Comparison of ENCODE assay signal across 15 cellular contexts in the genomic region with DNA sequence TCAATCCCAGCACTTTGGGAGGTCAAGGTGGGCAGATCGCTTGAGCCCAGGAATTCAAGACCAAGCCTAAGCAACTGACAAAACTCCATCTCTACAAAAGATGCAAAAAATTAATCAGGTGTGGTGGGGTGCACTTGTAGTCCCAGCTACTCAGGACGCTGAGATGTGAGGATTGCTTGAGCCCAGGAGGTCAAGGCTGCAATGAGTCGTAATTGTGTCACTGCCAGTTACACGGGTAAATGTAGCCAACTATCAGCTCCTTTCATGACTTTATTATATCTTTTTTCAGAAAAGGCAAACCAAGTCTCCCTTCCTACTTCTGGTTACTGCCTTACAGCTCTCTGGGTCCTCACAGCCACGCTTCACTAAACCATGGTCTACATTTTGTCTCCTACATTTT. TPM values are rescaled to one million over a fixed set of nuclear protein-coding genes. Genes with fewer than 3 reads are reported as not detected.
DNase-seq lines count a peak whose midpoint lies in the region; ATAC-seq and TF ChIP-seq lines count a peak whose summit lies in the region.
"Had no signal": no experiment of that assay in that cellular context is flagged by ENCODE, and none has a peak within 500 bp of the region (broad histone marks: within the 10 kb centered on the region; RNA-seq: fewer than 3 reads in every experiment).

No MANE protein-coding gene starts in this region.

- no peaks in the 10 kb centered on the region for H3K9me3 ChIP-seq in osteoblast (ENCODE audit: low read depth, low read length)
- H3K9me3 ChIP-seq: ascending aorta, pancreas had no signal

- no peak overlapping the region for H3K4me3 ChIP-seq in osteoblast (ENCODE audit: insufficient read depth, low read length)
- H3K4me3 ChIP-seq: ascending aorta, coronary artery, pancreas, SK-N-MC had no signal

- DNase-seq in EH (ENCODE audit: low read depth) (peak; percentile 46), LHCN-M2 (ENCODE audit: low read depth) (peak; percentile 36), endothelial cell (ENCODE audit: low spot score) (no peak), osteoblast (ENCODE audit: insufficient read length, low spot score, missing footprints) (peak; percentile 22), globus pallidus (ENCODE audit: low spot score) (no peak)
- no peak for DNase-seq in activated CD4-positive, CD25-positive, alpha-beta regulatory T cell treated with anti-CD3 and anti-CD28 coated beads, Interleukin-2, amount 50 U/mL, for 72 hours
- DNase-seq: activated gamma-delta T cell, DMS 273 treated with DMSO at 0.1 percent for 48 hours, NCI-H82, pancreas had no signal

- peak overlapping the region; percentile 24 for H3K27ac ChIP-seq in osteoblast (ENCODE audit: low read depth, low read length)
- H3K27ac ChIP-seq: ascending aorta, coronary artery, pancreas, SK-N-MC had no signal

- peaks cover 16% of the 10 kb centered on the region for H3K4me1 Mint-ChIP-seq in endothelial cell (ENCODE audit: unreplicated experiment)

- no peak overlapping the region for H2AFZ ChIP-seq in osteoblast (ENCODE audit: low read length)

- H4K20me1 ChIP-seq in osteoblast (ENCODE audit: insufficient read depth, low read length): peaks cover 18% of the 10 kb centered on the region

- H3K27me3 ChIP-seq in osteoblast (ENCODE audit: insufficient read depth, low read length): no peaks in the 10 kb centered on the region
- H3K27me3 ChIP-seq: ascending aorta, pancreas had no signal

- H3K9me3 Mint-ChIP-seq in endothelial cell (ENCODE audit: unreplicated experiment): no peaks in the 10 kb centered on the region
- H3K9me3 Mint-ChIP-seq: T-helper 2 cell treated with Interferon-gamma antibody and Interleukin-4, amounts not matched to agents 5 μg/mL and 100 μg/mL, for 36 hours had no signal

- peaks cover 82% of the 10 kb centered on the region for H3K79me2 ChIP-seq in osteoblast (ENCODE audit: insufficient read depth, low read length)

- no peak for ATAC-seq in HG02759 (IDR thresholded peaks at IDR 0.05; ENCODE audit: unreplicated experiment)
- ATAC-seq: pancreas had no signal

- H3K4me2 ChIP-seq in osteoblast (ENCODE audit: insufficient read depth, low read length): no peak overlapping the region

- peaks cover 11% of the 10 kb centered on the region for H3K27me3 Mint-ChIP-seq in endothelial cell (ENCODE audit: unreplicated experiment)

- peaks cover 26% of the 10 kb centered on the region for H3K36me3 ChIP-seq in osteoblast (ENCODE audit: insufficient read depth, low read length)

- peaks cover 29% of the 10 kb centered on the region for H3K36me3 Mint-ChIP-seq in endothelial cell (ENCODE audit: low read depth, unreplicated experiment)

- peaks cover 18% of the 10 kb centered on the region for H3K4me1 ChIP-seq in osteoblast (ENCODE audit: insufficient read depth, low read length)

- TF ChIP-seq CTCF in endothelial cell (IDR thresholded peaks at IDR 0.05; ENCODE audit: unreplicated experiment) (no peak), osteoblast (IDR thresholded peaks at IDR 0.05; ENCODE audit: extremely low read depth, low read depth, low read length) (no peak)

- H3K27ac Mint-ChIP-seq in endothelial cell (ENCODE audit: unreplicated experiment): peak overlapping the region; percentile 19
- H3K27ac Mint-ChIP-seq: T-helper 2 cell treated with Interferon-gamma antibody and Interleukin-4, amounts not matched to agents 5 μg/mL and 100 μg/mL, for 36 hours had no signal

- H3K4me3 Mint-ChIP-seq in endothelial cell (ENCODE audit: unreplicated experiment): peak overlapping the region; percentile 29
- H3K4me3 Mint-ChIP-seq: T-helper 2 cell treated with Interferon-gamma antibody and Interleukin-4, amounts not matched to agents 5 μg/mL and 100 μg/mL, for 36 hours had no signal

RNA-seq across cellular contexts. Expression of a gene that starts 4.0 kb away (rescaled TPM):
- 47.5 and 47.6 TPM in 2 replicates for total RNA-seq in LHCN-M2 (2014; rRNA removed)
- polyA plus RNA-seq in LHCN-M2 (2012): 59.7 TPM
- 52.8 TPM for total RNA-seq in endothelial cell (ENCODE audit: unreplicated experiment)
- 37.4 and 40.9 TPM in 2 replicates for total RNA-seq in osteoblast

RNA-seq across cellular contexts. Expression of a gene that starts 4.2 kb away (rescaled TPM):
- 31.8 and 39.8 TPM in 2 replicates for total RNA-seq in LHCN-M2 (2014; rRNA removed)
- 48.1 TPM for polyA plus RNA-seq in LHCN-M2 (2012)
- total RNA-seq in endothelial cell (ENCODE audit: unreplicated experiment): 87.4 TPM
- total RNA-seq in osteoblast: 47.4 and 54.2 TPM in 2 replicates

RNA-seq across cellular contexts. Expression of a gene that starts 12.8 kb away (rescaled TPM):
- total RNA-seq in LHCN-M2 (2014; rRNA removed) (119 and 139 TPM in 2 replicates), endothelial cell (ENCODE audit: unreplicated experiment) (203 TPM), osteoblast (170 and 171 TPM in 2 replicates)
- 60.4 TPM for polyA plus RNA-seq in LHCN-M2 (2012)

RNA-seq across cellular contexts. Expression of a gene that starts 43.8 kb away (rescaled TPM):
- total RNA-seq in LHCN-M2 (2014; rRNA removed) (3.5 and 6.1 TPM in 2 replicates), endothelial cell (ENCODE audit: unreplicated experiment) (25.1 TPM), osteoblast (4.1 and 4.3 TPM in 2 replicates)
- polyA plus RNA-seq in LHCN-M2 (2012): 1.3 TPM

RNA-seq across cellular contexts. Expression of a gene that starts 53.9 kb away (rescaled TPM):
- total RNA-seq in LHCN-M2 (2014; rRNA removed) (1.2 and 2.4 TPM in 2 replicates), endothelial cell (ENCODE audit: unreplicated experiment) (12.0 TPM), osteoblast (0.36 and 0.88 TPM in 2 replicates)
- 1.1 TPM for polyA plus RNA-seq in LHCN-M2 (2012)

Comparison
In these comparisons a context has a peak if more than half of its experiments do, and no peak if none do; other contexts are left out.
1. DNase-seq: peak in EH (single experiment), LHCN-M2 (single experiment) and osteoblast (single experiment); none in endothelial cell (single experiment), globus pallidus (single experiment) and activated CD4-positive, CD25-positive, alpha-beta regulatory T cell treated with anti-CD3 and anti-CD28 coated beads, Interleukin-2, amount 50 U/mL, for 72 hours (single experiment).